ENCODE assay signal across 19 cellular contexts in genomic region chr2:30270166-30270565, GRCh38.
"Had no signal": no experiment of that assay in that cellular context is flagged by ENCODE, and none has a peak within 500 bp of the region (broad histone marks: within the 10 kb centered on the region; RNA-seq: fewer than 3 reads in every experiment).

No MANE protein-coding gene starts in this region.

- H3K27ac ChIP-seq: cardiac muscle cell, neutrophil, parathyroid adenoma, sigmoid colon, SJCRH30, tibial nerve had no signal

- DNase-seq: activated CD4-positive, alpha-beta T cell treated with anti-CD3 and anti-CD28 coated beads, Interleukin-2, amount 50 U/mL, for 4 hours; activated CD4-positive, CD25-positive, alpha-beta regulatory T cell treated with anti-CD3 and anti-CD28 coated beads, Interleukin-2, amount 50 U/mL, for 72 hours; activated T-cell treated with anti-CD3 and anti-CD28 coated beads for 4 hours; amniotic stem cell; kidney; mesenchymal stem cell; mucosa of descending colon; natural killer cell; sigmoid colon; SJCRH30; stimulated activated CD4-positive, alpha-beta T cell treated with anti-CD3 and anti-CD28 coated beads, Interleukin-4, amount 100 ng/mL, for 4 hours; T1000 had no signal

- H3K27ac Mint-ChIP-seq: activated naive CD4-positive, alpha-beta T cell treated with anti-CD3 and anti-CD28 coated beads, Interleukin-2, amount 50 U/mL, for 72 hours had no signal

- H3K36me3 Mint-ChIP-seq: natural killer cell had no signal

- H3K4me3 ChIP-seq: cardiac muscle cell, mucosa of descending colon, sigmoid colon, SJCRH30, tibial nerve had no signal

- H3K27me3 Mint-ChIP-seq: stimulated activated naive CD8-positive, alpha-beta T cell treated with anti-CD3 and anti-CD28 coated beads, Interleukin-15, Interleukin-2, amounts not matched to agents 100 ng/mL and 50 ng/mL, for 24 hours had no signal

- ATAC-seq: activated naive CD4-positive, alpha-beta T cell treated with anti-CD3 and anti-CD28 coated beads, Interleukin-2, amount 50 U/mL, for 72 hours; mucosa of descending colon; natural killer cell had no signal

- H3K27me3 ChIP-seq: cardiac muscle cell, sigmoid colon, SJCRH30, tibial nerve had no signal

- H3K9me3 ChIP-seq: mucosa of descending colon, neutrophil, sigmoid colon, tibial nerve had no signal

- H3K4me1 ChIP-seq: parathyroid adenoma had no signal

- H3K4me3 Mint-ChIP-seq: natural killer cell; stimulated activated naive CD8-positive, alpha-beta T cell treated with anti-CD3 and anti-CD28 coated beads, Interleukin-15, Interleukin-2, amounts not matched to agents 100 ng/mL and 50 ng/mL, for 24 hours had no signal

- H3K9me3 Mint-ChIP-seq: activated T-helper 2 cell treated with anti-CD3 and anti-CD28 coated beads, Interferon-gamma antibody, Interleukin-2, Interleukin-4, amounts not matched to agents 10 μg/mL and 5 μg/mL and 100 μg/mL, durations not matched to agents 14 hours and 24 hours and 36 hours; natural killer cell; stimulated activated naive CD8-positive, alpha-beta T cell treated with anti-CD3 and anti-CD28 coated beads, Interleukin-15, Interleukin-2, amounts not matched to agents 100 ng/mL and 50 ng/mL, for 24 hours had no signal

- H3K36me3 ChIP-seq: cardiac muscle cell, neutrophil, sigmoid colon, SJCRH30, tibial nerve had no signal
